ENCODE assay signal across 26 cellular contexts in the genomic region with DNA sequence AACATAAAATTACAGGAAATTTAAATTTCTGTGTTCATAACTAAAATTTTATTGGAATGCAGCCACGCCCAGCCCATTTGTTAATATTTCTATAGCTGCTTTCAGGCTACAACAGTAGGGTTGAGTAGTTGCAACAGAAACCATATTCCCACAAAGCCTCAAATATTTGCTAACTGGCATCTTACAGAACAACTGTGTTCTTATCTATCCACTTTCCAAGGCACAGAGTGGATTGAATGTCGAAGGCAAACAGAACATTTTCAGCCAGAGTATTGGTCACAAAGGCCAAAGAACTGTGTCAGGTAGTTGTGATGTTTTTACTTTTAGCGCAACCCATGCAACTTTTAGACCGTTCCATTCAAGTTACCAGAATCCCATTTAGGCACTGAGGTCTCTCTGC. TPM values are rescaled to one million over a fixed set of nuclear protein-coding genes. Genes with fewer than 3 reads are reported as not detected.
"Had no signal": no experiment of that assay in that cellular context is flagged by ENCODE, and none has a peak within 500 bp of the region (broad histone marks: within the 10 kb centered on the region; RNA-seq: fewer than 3 reads in every experiment).

No MANE protein-coding gene starts in this region.

- H3K36me3 ChIP-seq: brain microvascular endothelial cell, colonic mucosa, ovary, sigmoid colon, spleen, thyroid gland had no signal

- H3K27me3 ChIP-seq: brain microvascular endothelial cell, colonic mucosa, ovary, sigmoid colon, thyroid gland had no signal

- H3K27ac ChIP-seq: brain microvascular endothelial cell, colonic mucosa, ovary, sigmoid colon, spleen, thyroid gland had no signal

- DNase-seq: activated CD4-positive, alpha-beta T cell treated with anti-CD3 and anti-CD28 coated beads, Interleukin-2, amount 10 ng/mL, durations not matched to agents 24 days and 14 days; activated CD4-positive, CD25-positive, alpha-beta regulatory T cell; activated CD8-positive, alpha-beta T cell treated with anti-CD3 and anti-CD28 coated beads for 36 hours; activated naive CD4-positive, alpha-beta T cell; activated naive CD8-positive, alpha-beta T cell treated with anti-CD3 and anti-CD28 coated beads for 36 hours; activated T-cell treated with anti-CD3 and anti-CD28 coated beads, Interleukin-2, amount 50 U/mL, for 1 hour; anterior cingulate cortex; brain microvascular endothelial cell; central memory CD4-positive, alpha-beta T cell; colonic mucosa; erythroblast; glutamatergic neuron; kidney; left ventricle myocardium superior; mesendoderm; natural killer cell; ovary; sigmoid colon; spleen; stimulated activated naive CD4-positive, alpha-beta T cell; T-cell; thyroid gland had no signal

- ATAC-seq: activated CD8-positive, alpha-beta T cell treated with anti-CD3 and anti-CD28 coated beads for 36 hours; activated T-helper 17 cell treated with anti-CD3 and anti-CD28 coated beads, Interleukin-2, amount 50 U/mL, for 72 hours; left ventricle myocardium superior; natural killer cell; SK-N-SH treated with all-trans-retinoic acid at 6 μM for 48 hours; T-cell had no signal

- H3K4me1 ChIP-seq: colonic mucosa, sigmoid colon, spleen, thyroid gland had no signal

- H3K9me3 ChIP-seq: colonic mucosa, ovary, sigmoid colon, thyroid gland had no signal

- H3K4me3 ChIP-seq: colonic mucosa, ovary, sigmoid colon, spleen, thyroid gland had no signal

RNA-seq across cellular contexts. Expression of a gene that starts 51.1 kb away (rescaled TPM):
- total RNA-seq: activated CD4-positive, alpha-beta T cell treated with anti-CD3 and anti-CD28 coated beads, Interleukin-2, amount 10 ng/mL, durations not matched to agents 24 days and 14 days; activated CD8-positive, alpha-beta T cell treated with anti-CD3 and anti-CD28 coated beads for 36 hours; activated naive CD8-positive, alpha-beta T cell treated with anti-CD3 and anti-CD28 coated beads for 36 hours; activated T-helper 17 cell treated with anti-CD3 and anti-CD28 coated beads, Interleukin-2, amount 50 U/mL, for 72 hours; colonic mucosa; kidney; mucosa of gallbladder; natural killer cell; ovary; sigmoid colon; spleen; T-cell; urinary bladder had no signal
- polyA plus RNA-seq: spleen had no signal
